Comparison of ENCODE assay signal across 8 cellular contexts in the genomic region with DNA sequence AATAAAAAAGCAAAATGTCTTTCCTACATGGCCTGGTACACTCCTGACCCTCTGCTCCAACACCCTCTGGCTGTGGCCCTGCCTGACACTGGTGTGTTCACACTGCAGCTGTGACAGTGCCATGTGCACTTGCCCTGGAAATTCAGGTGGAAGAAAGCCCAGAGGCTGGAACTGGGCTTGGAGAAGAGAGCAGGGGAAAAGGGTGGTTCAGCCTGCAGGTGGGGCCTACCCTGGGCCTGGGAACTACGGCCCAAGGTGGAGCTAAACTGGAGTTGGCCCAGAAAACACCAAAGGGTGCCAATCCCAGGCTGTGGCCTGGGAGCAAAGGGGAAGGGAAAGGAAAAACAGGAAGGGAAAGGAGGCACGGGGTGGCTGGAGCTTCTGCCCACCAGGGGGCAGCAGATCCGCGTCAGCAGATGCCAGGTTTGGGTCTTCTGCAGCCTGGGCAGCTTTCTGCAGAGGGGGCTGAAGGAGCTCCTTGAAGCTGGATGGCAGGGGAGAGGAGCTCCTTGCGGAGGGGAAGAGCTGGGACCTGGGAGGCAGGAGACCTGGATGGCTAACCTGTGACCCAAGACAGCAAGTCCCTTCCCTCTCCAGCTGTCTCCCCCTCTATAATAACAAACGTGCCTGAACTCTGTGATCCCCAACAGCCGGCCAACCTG. TPM values are rescaled to one million over a fixed set of nuclear protein-coding genes. Genes with fewer than 3 reads are reported as not detected.
DNase-seq lines count a peak whose midpoint lies in the region; ATAC-seq and TF ChIP-seq lines count a peak whose summit lies in the region.

No MANE protein-coding gene starts in this region.

- H3K27me3 ChIP-seq in HAP-1 (ENCODE audit: low read depth): no peaks in the 10 kb centered on the region
- H3K27me3 ChIP-seq in Peyer's patch: no peaks in the 10 kb centered on the region
- H3K27me3 ChIP-seq in neuronal stem cell (ENCODE audit: control insufficient read depth in 3 of 3, insufficient read depth in 3 of 3, low read depth in 1 of 3, low read length in 3 of 3): no peaks in the 10 kb centered on the region
- no peaks in the 10 kb centered on the region for H3K27me3 ChIP-seq in thyroid gland

- H4K8ac ChIP-seq in neuronal stem cell (ENCODE audit: low read depth, low read length): no peak overlapping the region

- intact Hi-C loops in thyroid gland (cut with DNase I): loop anchor here (5.0 kb wide), 2 partner anchors 100 to 120 kb away; a partner anchor contains a TSS

- H2BK5ac ChIP-seq in neuronal stem cell (ENCODE audit: low read length): no peak overlapping the region

- H3K27ac ChIP-seq in Peyer's patch (peak overlapping the region; percentile 14 to 91 (median 58)), neuronal stem cell (replicated peaks; ENCODE audit: low read length) (no peak overlapping the region), thyroid gland (peak overlapping the region; percentile 2 to 30 (median 11))

- in situ Hi-C loops in Caki2 (cut with HindIII; ENCODE audit: low pct_unique_long_range_greater_than_20kb, low sequenced_read_pairs): no loop called here
- in situ Hi-C loops in HAP-1 (cut with MboI; ENCODE audit: low sequenced_read_pairs): no loop called here

- H3K4me3 ChIP-seq in HAP-1: no peak overlapping the region
- peak overlapping the region in 1 of 4 donors; percentile 27 for H3K4me3 ChIP-seq in Peyer's patch
- H3K4me3 ChIP-seq in neuronal stem cell (ENCODE audit: low read length in 2 of 2): no peak overlapping the region
- H3K4me3 ChIP-seq in thyroid gland (replicated peaks in 1 of 3): no peak overlapping the region

- no peak overlapping the region for H3K9ac ChIP-seq in neuronal stem cell (ENCODE audit: low read depth, low read length, poor library complexity)

- no peak overlapping the region for H2AK5ac ChIP-seq in neuronal stem cell (ENCODE audit: low read depth, low read length)

- H3K79me1 ChIP-seq in neuronal stem cell (ENCODE audit: low read depth, low read length): no peaks in the 10 kb centered on the region

- H3K4me1 ChIP-seq in HAP-1 (no peaks in the 10 kb centered on the region), Peyer's patch (peaks cover 3 to 27% (median 20%) of the 10 kb centered on the region in 4 donors), neuronal stem cell (ENCODE audit: control insufficient read depth in 2 of 2, insufficient read depth in 1 of 2, low read depth in 1 of 2, low read length in 2 of 2) (no peaks in the 10 kb centered on the region), thyroid gland (peaks cover 6 to 42% of the 10 kb centered on the region in 2 donors)

- TF ChIP-seq POLR2A in Peyer's patch (IDR thresholded peaks at IDR 0.05): no peak
- peak in 1 of 2 donors; percentile 5 for TF ChIP-seq POLR2A in thyroid gland (IDR thresholded peaks at IDR 0.05)

- H4K91ac ChIP-seq in neuronal stem cell (ENCODE audit: low read depth, low read length, poor library complexity): no peak overlapping the region

- no peak overlapping the region for H2BK15ac ChIP-seq in neuronal stem cell (ENCODE audit: low read length)

- no CpG with 5 or more reads among the region's 7 CpGs for WGBS in neuronal stem cell (ENCODE audit: extremely low coverage in 2 of 2, insufficient read length in 2 of 2, insufficient replicate concordance in 1 of 2), 2 donors
- 0 to 10% methylated on average over 5 to 6 of the region's 7 CpGs for WGBS in thyroid gland, 2 donors

- H2BK12ac ChIP-seq in neuronal stem cell (ENCODE audit: low read length): no peak overlapping the region

- peak; percentile 88 to 97 (median 94) for TF ChIP-seq CTCF in Peyer's patch (IDR thresholded peaks at IDR 0.05)
- TF ChIP-seq CTCF in thyroid gland (IDR thresholded peaks at IDR 0.05): peak; percentile 73 to 94 (median 89)

- no peak overlapping the region for H3K4ac ChIP-seq in neuronal stem cell (ENCODE audit: low read length)

- ATAC-seq in GM19452 (IDR thresholded peaks at IDR 0.05; ENCODE audit: unreplicated experiment): no peak

- H3K4me2 ChIP-seq in neuronal stem cell (ENCODE audit: insufficient read depth, low read length, poor library complexity, severe bottlenecking): no peak overlapping the region

- DNase-seq in Caki2 (ENCODE audit: low read depth) (peak; percentile 70), HAP-1 (ENCODE audit: low spot score in 2 of 2) (peak; percentile 54 to 85), Peyer's patch (peak; percentile 79 to 94 (median 88)), fibroblast of the conjunctiva (ENCODE audit: low read depth) (peak; percentile 47), neuronal stem cell (ENCODE audit: low spot score) (peak; percentile 67), thyroid gland (peak; percentile 79 to 81)
- DNase-seq in activated T-helper 9 cell treated with anti-CD3 and anti-CD28 coated beads, Interleukin-2, amount 50 U/mL, for 16 hours (ENCODE audit: low read depth): peak; percentile 64

- no peak overlapping the region for H2BK120ac ChIP-seq in neuronal stem cell (ENCODE audit: low read depth, low read length)

- H3K9me3 ChIP-seq in HAP-1 (no peaks in the 10 kb centered on the region), Peyer's patch (no peaks in the 10 kb centered on the region), neuronal stem cell (replicated peaks in 1 of 2; ENCODE audit: control insufficient read depth in 2 of 2, insufficient read depth in 1 of 2, low read depth in 1 of 2, low read length in 2 of 2) (no peaks in the 10 kb centered on the region), thyroid gland (no peaks in the 10 kb centered on the region)

- H3K23ac ChIP-seq in neuronal stem cell (ENCODE audit: low read depth, low read length, poor library complexity): no peak overlapping the region

- H3K14ac ChIP-seq in neuronal stem cell (ENCODE audit: low read length): no peak overlapping the region

- no peak overlapping the region for H2AFZ ChIP-seq in neuronal stem cell (ENCODE audit: low read length)

- H3K36me3 ChIP-seq in HAP-1 (replicated peaks): peaks cover 56% of the 10 kb centered on the region
- H3K36me3 ChIP-seq in Peyer's patch: peaks cover 0 to 26% (median 0%) of the 10 kb centered on the region in 3 donors
- H3K36me3 ChIP-seq in neuronal stem cell (replicated peaks in 1 of 2; ENCODE audit: control insufficient read depth in 2 of 2, insufficient read depth in 2 of 2, low read length in 2 of 2): peaks cover 36 to 72% of the 10 kb centered on the region in 2 donors
- H3K36me3 ChIP-seq in thyroid gland: peaks cover 25 to 29% of the 10 kb centered on the region in 2 donors

- H3K18ac ChIP-seq in neuronal stem cell (ENCODE audit: low read length): no peak overlapping the region

RNA-seq across cellular contexts. Expression of a gene that starts 15.4 kb away (rescaled TPM):
- total RNA-seq in Caki2 (2014; rRNA removed; shearing (Covaris generic); ENCODE audit: low replicate concordance): 32.1 and 34.5 TPM in 2 replicates
- 10 to 100 TPM; 35.3 to 59.4 (median 42.7) TPM for total RNA-seq in Peyer's patch
- polyA plus RNA-seq in neuronal stem cell (2013, experiment 1 of 2): 40.2 TPM
- polyA plus RNA-seq in neuronal stem cell (2013, experiment 2 of 2): 39.4 TPM
- total RNA-seq in thyroid gland: 10 to 100 TPM; 37.2 to 52.1 (median 47.2) TPM

RNA-seq across cellular contexts. Expression of a gene that starts 18.3 kb away (rescaled TPM):
- total RNA-seq in Caki2 (2014; rRNA removed; shearing (Covaris generic); ENCODE audit: low replicate concordance): 3.4 and 11.0 TPM in 2 replicates
- 10 to 100 TPM; 10.5 to 70.1 (median 42.5) TPM for total RNA-seq in Peyer's patch
- 23.0 TPM for polyA plus RNA-seq in neuronal stem cell (2013, experiment 1 of 2)
- polyA plus RNA-seq in neuronal stem cell (2013, experiment 2 of 2): 23.4 TPM
- 10 to 100 TPM; 21.3 to 57.1 (median 41.2) TPM for total RNA-seq in thyroid gland
